Comparison of ENCODE assay signal across 1 cellular context in the genomic region with DNA sequence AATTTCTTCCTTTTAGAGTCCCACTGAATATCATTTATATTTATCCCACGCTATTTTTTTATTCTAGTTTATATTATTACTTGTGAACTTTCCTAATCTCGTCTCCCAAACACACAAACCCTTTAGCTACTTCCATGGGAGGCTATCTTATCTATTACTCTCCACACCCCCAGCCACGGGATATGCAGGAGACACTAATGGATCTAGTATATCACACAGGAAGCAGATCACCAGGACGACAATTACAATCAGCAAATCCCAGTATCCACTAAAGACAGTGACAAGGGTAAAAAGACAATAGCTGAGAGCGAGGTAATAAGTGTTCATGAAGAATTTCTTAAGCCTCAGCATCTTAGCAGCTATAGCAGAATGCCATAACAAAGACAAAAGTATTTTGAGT.
TF ChIP-seq lines count a peak whose summit lies in the region.

No MANE protein-coding gene starts in this region.

TF ChIP-seq in K562, 482 proteins besides CTCF, POLR2A, EP300 and RAD21 (continued from another document and continues in another):
- TF ChIP-seq, protein P1, sequence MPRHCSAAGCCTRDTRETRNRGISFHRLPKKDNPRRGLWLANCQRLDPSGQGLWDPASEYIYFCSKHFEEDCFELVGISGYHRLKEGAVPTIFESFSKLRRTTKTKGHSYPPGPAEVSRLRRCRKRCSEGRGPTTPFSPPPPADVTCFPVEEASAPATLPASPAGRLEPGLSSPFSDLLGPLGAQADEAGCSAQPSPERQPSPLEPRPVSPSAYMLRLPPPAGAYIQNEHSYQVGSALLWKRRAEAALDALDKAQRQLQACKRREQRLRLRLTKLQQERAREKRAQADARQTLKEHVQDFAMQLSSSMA (CRISPR knock-in tag; IDR thresholded peaks at IDR 0.05) = no peak
- TF ChIP-seq KLF13 (tag; IDR thresholded peaks at IDR 0.05; ENCODE audit: borderline replicate concordance, low read depth) = no peak
- no peak for TF ChIP-seq ZNF830 (CRISPR knock-in tag; IDR thresholded peaks at IDR 0.05)
- no peak for TF ChIP-seq ZC3H4 (CRISPR knock-in tag; IDR thresholded peaks at IDR 0.05; ENCODE audit: borderline replicate concordance)
- no peak for TF ChIP-seq JUN (IDR thresholded peaks at IDR 0.05; ENCODE audit: borderline replicate concordance, low read depth, low read length)
- no peak for TF ChIP-seq JUN (CRISPR knock-in tag; IDR thresholded peaks at IDR 0.05; ENCODE audit: borderline replicate concordance)
- TF ChIP-seq EHMT2 (IDR thresholded peaks at IDR 0.05) = no peak
- TF ChIP-seq ZNF124 (CRISPR knock-in tag; IDR thresholded peaks at IDR 0.05) = no peak
- peak; percentile 74 for TF ChIP-seq NFIC (IDR thresholded peaks at IDR 0.05)
- TF ChIP-seq MTF1 (CRISPR knock-in tag; IDR thresholded peaks at IDR 0.05; ENCODE audit: borderline replicate concordance) = no peak
- TF ChIP-seq CREBBP (IDR thresholded peaks at IDR 0.05; ENCODE audit: low read depth, low read length) = no peak
- peak; percentile 28; the same call in 1 of the 2 replicates for TF ChIP-seq MAFG (tag; conservative IDR thresholded peaks at IDR 0.05)
- no peak for TF ChIP-seq SMARCA5 (IDR thresholded peaks at IDR 0.05)
- TF ChIP-seq, protein P2, sequence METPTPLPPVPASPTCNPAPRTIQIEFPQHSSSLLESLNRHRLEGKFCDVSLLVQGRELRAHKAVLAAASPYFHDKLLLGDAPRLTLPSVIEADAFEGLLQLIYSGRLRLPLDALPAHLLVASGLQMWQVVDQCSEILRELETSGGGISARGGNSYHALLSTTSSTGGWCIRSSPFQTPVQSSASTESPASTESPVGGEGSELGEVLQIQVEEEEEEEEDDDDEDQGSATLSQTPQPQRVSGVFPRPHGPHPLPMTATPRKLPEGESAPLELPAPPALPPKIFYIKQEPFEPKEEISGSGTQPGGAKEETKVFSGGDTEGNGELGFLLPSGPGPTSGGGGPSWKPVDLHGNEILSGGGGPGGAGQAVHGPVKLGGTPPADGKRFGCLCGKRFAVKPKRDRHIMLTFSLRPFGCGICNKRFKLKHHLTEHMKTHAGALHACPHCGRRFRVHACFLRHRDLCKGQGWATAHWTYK (CRISPR knock-in tag; IDR thresholded peaks at IDR 0.05) = no peak
- TF ChIP-seq, protein P3, sequence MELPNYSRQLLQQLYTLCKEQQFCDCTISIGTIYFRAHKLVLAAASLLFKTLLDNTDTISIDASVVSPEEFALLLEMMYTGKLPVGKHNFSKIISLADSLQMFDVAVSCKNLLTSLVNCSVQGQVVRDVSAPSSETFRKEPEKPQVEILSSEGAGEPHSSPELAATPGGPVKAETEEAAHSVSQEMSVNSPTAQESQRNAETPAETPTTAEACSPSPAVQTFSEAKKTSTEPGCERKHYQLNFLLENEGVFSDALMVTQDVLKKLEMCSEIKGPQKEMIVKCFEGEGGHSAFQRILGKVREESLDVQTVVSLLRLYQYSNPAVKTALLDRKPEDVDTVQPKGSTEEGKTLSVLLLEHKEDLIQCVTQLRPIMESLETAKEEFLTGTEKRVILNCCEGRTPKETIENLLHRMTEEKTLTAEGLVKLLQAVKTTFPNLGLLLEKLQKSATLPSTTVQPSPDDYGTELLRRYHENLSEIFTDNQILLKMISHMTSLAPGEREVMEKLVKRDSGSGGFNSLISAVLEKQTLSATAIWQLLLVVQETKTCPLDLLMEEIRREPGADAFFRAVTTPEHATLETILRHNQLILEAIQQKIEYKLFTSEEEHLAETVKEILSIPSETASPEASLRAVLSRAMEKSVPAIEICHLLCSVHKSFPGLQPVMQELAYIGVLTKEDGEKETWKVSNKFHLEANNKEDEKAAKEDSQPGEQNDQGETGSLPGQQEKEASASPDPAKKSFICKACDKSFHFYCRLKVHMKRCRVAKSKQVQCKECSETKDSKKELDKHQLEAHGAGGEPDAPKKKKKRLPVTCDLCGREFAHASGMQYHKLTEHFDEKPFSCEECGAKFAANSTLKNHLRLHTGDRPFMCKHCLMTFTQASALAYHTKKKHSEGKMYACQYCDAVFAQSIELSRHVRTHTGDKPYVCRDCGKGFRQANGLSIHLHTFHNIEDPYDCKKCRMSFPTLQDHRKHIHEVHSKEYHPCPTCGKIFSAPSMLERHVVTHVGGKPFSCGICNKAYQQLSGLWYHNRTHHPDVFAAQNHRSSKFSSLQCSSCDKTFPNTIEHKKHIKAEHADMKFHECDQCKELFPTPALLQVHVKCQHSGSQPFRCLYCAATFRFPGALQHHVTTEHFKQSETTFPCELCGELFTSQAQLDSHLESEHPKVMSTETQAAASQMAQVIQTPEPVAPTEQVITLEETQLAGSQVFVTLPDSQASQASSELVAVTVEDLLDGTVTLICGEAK (IDR thresholded peaks at IDR 0.05) = no peak
- TF ChIP-seq, protein P3 (CRISPR knock-in tag; IDR thresholded peaks at IDR 0.05) = no peak
- TF ChIP-seq YBX1 (IDR thresholded peaks at IDR 0.05) = no peak
- TF ChIP-seq, protein P4, sequence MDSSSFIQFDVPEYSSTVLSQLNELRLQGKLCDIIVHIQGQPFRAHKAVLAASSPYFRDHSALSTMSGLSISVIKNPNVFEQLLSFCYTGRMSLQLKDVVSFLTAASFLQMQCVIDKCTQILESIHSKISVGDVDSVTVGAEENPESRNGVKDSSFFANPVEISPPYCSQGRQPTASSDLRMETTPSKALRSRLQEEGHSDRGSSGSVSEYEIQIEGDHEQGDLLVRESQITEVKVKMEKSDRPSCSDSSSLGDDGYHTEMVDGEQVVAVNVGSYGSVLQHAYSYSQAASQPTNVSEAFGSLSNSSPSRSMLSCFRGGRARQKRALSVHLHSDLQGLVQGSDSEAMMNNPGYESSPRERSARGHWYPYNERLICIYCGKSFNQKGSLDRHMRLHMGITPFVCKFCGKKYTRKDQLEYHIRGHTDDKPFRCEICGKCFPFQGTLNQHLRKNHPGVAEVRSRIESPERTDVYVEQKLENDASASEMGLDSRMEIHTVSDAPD (CRISPR knock-in tag; IDR thresholded peaks at IDR 0.05) = no peak
- TF ChIP-seq NFXL1 (CRISPR knock-in tag; IDR thresholded peaks at IDR 0.05) = no peak
- TF ChIP-seq MED1 (CRISPR knock-in tag; IDR thresholded peaks at IDR 0.05; ENCODE audit: borderline replicate concordance) = no peak
- TF ChIP-seq SNIP1 (IDR thresholded peaks at IDR 0.05; ENCODE audit: low read depth) = no peak
- no peak for TF ChIP-seq KAT8 (IDR thresholded peaks at IDR 0.05; ENCODE audit: low read depth)
- no peak for TF ChIP-seq ZZZ3 (IDR thresholded peaks at IDR 0.05)
- TF ChIP-seq NFATC3 (IDR thresholded peaks at IDR 0.05) = no peak
- no peak for TF ChIP-seq DNMT1 (IDR thresholded peaks at IDR 0.05)
- no peak for TF ChIP-seq RB1 (IDR thresholded peaks at IDR 0.05; ENCODE audit: low read depth)
- no peak for TF ChIP-seq SREBF2 (CRISPR knock-in tag; IDR thresholded peaks at IDR 0.05)
- TF ChIP-seq, protein P5, sequence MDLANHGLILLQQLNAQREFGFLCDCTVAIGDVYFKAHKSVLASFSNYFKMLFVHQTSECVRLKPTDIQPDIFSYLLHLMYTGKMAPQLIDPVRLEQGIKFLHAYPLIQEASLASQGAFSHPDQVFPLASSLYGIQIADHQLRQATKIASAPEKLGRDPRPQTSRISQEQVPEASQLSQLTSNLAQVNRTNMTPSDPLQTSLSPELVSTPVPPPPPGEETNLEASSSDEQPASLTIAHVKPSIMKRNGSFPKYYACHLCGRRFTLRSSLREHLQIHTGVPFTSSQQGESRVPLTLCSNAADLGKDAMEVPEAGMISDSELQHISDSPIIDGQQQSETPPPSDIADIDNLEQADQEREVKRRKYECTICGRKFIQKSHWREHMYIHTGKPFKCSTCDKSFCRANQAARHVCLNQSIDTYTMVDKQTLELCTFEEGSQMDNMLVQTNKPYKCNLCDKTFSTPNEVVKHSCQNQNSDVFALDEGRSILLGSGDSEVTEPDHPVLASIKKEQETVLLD (IDR thresholded peaks at IDR 0.05) = 0 out of 2 replicates have a peak, but pooled peaks have one; percentile 25
- TF ChIP-seq SP1 (CRISPR knock-in tag; IDR thresholded peaks at IDR 0.05) = no peak
- no peak for TF ChIP-seq CCAR2 (IDR thresholded peaks at IDR 0.05; ENCODE audit: low read depth, low read length)
- TF ChIP-seq NFIX (CRISPR knock-in tag; IDR thresholded peaks at IDR 0.05; ENCODE audit: low read depth) = no peak
- TF ChIP-seq SRF (CRISPR knock-in tag; IDR thresholded peaks at IDR 0.05) = no peak
- TF ChIP-seq HIVEP1 (CRISPR knock-in tag; IDR thresholded peaks at IDR 0.05) = no peak
- no peak for TF ChIP-seq TAF7 (tag; IDR thresholded peaks at IDR 0.05)
- TF ChIP-seq SMAD3 (CRISPR knock-in tag; conservative IDR thresholded peaks at IDR 0.05) = no peak
- TF ChIP-seq, protein P6, sequence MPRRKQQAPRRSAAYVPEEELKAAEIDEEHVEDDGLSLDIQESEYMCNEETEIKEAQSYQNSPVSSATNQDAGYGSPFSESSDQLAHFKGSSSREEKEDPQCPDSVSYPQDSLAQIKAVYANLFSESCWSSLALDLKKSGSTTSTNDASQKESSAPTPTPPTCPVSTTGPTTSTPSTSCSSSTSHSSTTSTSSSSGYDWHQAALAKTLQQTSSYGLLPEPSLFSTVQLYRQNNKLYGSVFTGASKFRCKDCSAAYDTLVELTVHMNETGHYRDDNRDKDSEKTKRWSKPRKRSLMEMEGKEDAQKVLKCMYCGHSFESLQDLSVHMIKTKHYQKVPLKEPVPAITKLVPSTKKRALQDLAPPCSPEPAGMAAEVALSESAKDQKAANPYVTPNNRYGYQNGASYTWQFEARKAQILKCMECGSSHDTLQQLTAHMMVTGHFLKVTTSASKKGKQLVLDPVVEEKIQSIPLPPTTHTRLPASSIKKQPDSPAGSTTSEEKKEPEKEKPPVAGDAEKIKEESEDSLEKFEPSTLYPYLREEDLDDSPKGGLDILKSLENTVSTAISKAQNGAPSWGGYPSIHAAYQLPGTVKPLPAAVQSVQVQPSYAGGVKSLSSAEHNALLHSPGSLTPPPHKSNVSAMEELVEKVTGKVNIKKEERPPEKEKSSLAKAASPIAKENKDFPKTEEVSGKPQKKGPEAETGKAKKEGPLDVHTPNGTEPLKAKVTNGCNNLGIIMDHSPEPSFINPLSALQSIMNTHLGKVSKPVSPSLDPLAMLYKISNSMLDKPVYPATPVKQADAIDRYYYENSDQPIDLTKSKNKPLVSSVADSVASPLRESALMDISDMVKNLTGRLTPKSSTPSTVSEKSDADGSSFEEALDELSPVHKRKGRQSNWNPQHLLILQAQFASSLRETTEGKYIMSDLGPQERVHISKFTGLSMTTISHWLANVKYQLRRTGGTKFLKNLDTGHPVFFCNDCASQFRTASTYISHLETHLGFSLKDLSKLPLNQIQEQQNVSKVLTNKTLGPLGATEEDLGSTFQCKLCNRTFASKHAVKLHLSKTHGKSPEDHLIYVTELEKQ (CRISPR knock-in tag; IDR thresholded peaks at IDR 0.05) = no peak
- TF ChIP-seq ZBTB8A (IDR thresholded peaks at IDR 0.05; ENCODE audit: partially characterized antibody) = no peak
- peak; percentile 59; the same call in 1 of the 2 replicates for TF ChIP-seq CXXC5 (CRISPR knock-in tag; IDR thresholded peaks at IDR 0.05)
- no peak for TF ChIP-seq HNRNPUL1 (IDR thresholded peaks at IDR 0.05; ENCODE audit: low read length)
- no peak for TF ChIP-seq ZNF551 (CRISPR knock-in tag; IDR thresholded peaks at IDR 0.05)
- peak in 1 of 2 experiments; percentile 46; a peak in 1 of 4 replicates for TF ChIP-seq HDAC1 (IDR thresholded peaks at IDR 0.05)
- no peak for TF ChIP-seq NR4A1 (CRISPR knock-in tag; IDR thresholded peaks at IDR 0.05)
- TF ChIP-seq NR4A1 (tag; IDR thresholded peaks at IDR 0.05) = no peak
- no peak for TF ChIP-seq TEAD1 (CRISPR knock-in tag; IDR thresholded peaks at IDR 0.05)
- TF ChIP-seq BMI1 (IDR thresholded peaks at IDR 0.05; ENCODE audit: low read length) = no peak
- no peak for TF ChIP-seq KDM4B (IDR thresholded peaks at IDR 0.05; ENCODE audit: borderline replicate concordance in 2 of 2, low read depth in 1 of 2)
- TF ChIP-seq MIER1 (IDR thresholded peaks at IDR 0.05; ENCODE audit: low read depth) = no peak
- TF ChIP-seq IFI16 (CRISPR knock-in tag; IDR thresholded peaks at IDR 0.05) = no peak
- TF ChIP-seq HNRNPK (IDR thresholded peaks at IDR 0.05; ENCODE audit: low read depth, low read length, poor library complexity, severe bottlenecking) = no peak
- no peak for TF ChIP-seq CBX8 (IDR thresholded peaks at IDR 0.05; ENCODE audit: borderline replicate concordance, extremely low read depth, low read depth, low read length, poor library complexity, severe bottlenecking)
- no peak for TF ChIP-seq DDX20 (tag; IDR thresholded peaks at IDR 0.05; ENCODE audit: low read depth)
- TF ChIP-seq U2AF2 (optimal IDR thresholded peaks at IDR 0.05; ENCODE audit: low read depth, low read length) = no peak
- TF ChIP-seq, protein P7, sequence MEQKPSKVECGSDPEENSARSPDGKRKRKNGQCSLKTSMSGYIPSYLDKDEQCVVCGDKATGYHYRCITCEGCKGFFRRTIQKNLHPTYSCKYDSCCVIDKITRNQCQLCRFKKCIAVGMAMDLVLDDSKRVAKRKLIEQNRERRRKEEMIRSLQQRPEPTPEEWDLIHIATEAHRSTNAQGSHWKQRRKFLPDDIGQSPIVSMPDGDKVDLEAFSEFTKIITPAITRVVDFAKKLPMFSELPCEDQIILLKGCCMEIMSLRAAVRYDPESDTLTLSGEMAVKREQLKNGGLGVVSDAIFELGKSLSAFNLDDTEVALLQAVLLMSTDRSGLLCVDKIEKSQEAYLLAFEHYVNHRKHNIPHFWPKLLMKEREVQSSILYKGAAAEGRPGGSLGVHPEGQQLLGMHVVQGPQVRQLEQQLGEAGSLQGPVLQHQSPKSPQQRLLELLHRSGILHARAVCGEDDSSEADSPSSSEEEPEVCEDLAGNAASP (IDR thresholded peaks at IDR 0.05) = no peak
- no peak for TF ChIP-seq STAG1 (CRISPR knock-in tag; IDR thresholded peaks at IDR 0.05; ENCODE audit: borderline replicate concordance)
- no peak for TF ChIP-seq PTTG1 (tag; IDR thresholded peaks at IDR 0.05; ENCODE audit: low read depth)
